In the genomic region with DNA sequence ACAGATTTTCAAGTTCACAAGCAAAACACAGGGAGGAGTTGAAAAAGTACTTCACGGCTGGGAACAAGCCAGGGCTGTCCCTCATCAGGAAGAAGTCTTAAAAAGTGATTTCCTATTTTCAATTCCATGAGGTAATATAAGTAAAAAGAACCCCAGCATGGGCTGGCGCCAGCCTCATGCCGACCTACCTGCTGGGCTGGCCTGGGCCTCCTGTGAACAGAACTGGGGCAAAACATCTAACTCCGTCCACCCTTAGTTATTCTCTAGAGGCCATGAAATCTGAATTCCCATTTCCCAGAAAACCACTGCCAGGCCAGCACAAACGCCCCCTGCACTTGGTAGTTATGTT, we compare ENCODE assay signal across 1 cellular context.
TF ChIP-seq lines count a peak whose summit lies in the region.

No MANE protein-coding gene starts in this region.

TF ChIP-seq in GM23338, 12 proteins besides CTCF, POLR2A, EP300 and RAD21 (continued from another document):
- TF ChIP-seq EZH2phosphoT487 (IDR thresholded peaks at IDR 0.05; ENCODE audit: unreplicated experiment): no peak
